17 cellular contexts compared by ENCODE assay signal in the genomic region with DNA sequence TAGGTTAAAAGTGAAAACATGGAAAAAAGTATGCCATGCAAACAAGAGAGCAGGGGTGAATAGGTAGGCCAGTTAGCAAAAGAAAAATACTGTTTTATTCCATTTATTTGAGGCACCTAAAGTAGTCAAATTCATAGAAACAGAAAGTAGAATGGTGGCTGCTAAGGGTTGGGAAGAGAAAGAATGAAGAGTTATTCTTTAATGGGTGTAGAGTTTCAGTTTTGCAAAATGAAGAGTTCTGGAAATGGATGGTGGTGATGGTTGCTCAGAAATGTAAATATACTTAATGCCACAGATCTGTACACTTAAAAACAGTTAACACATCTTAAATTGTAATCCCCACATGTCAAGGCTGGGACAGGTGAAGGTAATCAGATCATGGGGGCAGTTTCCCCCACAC.
"Had no signal": no experiment of that assay in that cellular context is flagged by ENCODE, and none has a peak within 500 bp of the region (broad histone marks: within the 10 kb centered on the region; RNA-seq: fewer than 3 reads in every experiment).

No MANE protein-coding gene starts in this region.

- H3K9me3 ChIP-seq: neutrophil, sigmoid colon, testis, upper lobe of right lung had no signal

- H3K79me2 ChIP-seq: parathyroid adenoma had no signal

- H3K4me3 ChIP-seq: sigmoid colon, stomach, testis, upper lobe of right lung had no signal

- DNase-seq: activated CD4-positive, alpha-beta T cell treated with anti-CD3 and anti-CD28 coated beads, Interleukin-2, amount 50 U/mL, for 1 hour; activated naive CD4-positive, alpha-beta T cell treated with Interleukin-2 at 50 U/mL for 16 hours; anterior cingulate cortex; endodermal cell; head of caudate nucleus; immature natural killer cell; mesendoderm; natural killer cell; sigmoid colon; stimulated activated CD4-positive, alpha-beta T cell treated with anti-CD3 and anti-CD28 coated beads, Interleukin-1b, Interleukin-23, amount 100 ng/mL, for 48 hours; stomach; testis; upper lobe of right lung had no signal

- H3K9ac ChIP-seq: parathyroid adenoma had no signal

- H3K4me1 ChIP-seq: parathyroid adenoma, testis, upper lobe of right lung had no signal

- H3K36me3 ChIP-seq: neutrophil, sigmoid colon, stomach, upper lobe of right lung had no signal

- H3K27ac ChIP-seq: neutrophil, parathyroid adenoma, sigmoid colon, stomach, testis, upper lobe of right lung had no signal

- H3K27me3 ChIP-seq: neutrophil, sigmoid colon, stomach, testis, upper lobe of right lung had no signal

- ATAC-seq: activated CD4-positive, CD25-positive, alpha-beta regulatory T cell treated with anti-CD3 and anti-CD28 coated beads, Interleukin-2, amount 50 U/mL, for 24 hours; activated T-helper 17 cell treated with anti-CD3 and anti-CD28 coated beads, Interleukin-2, amount 50 U/mL, for 72 hours; natural killer cell; upper lobe of right lung had no signal

- H2AFZ ChIP-seq: parathyroid adenoma had no signal
